In genomic region chr3:120785832-120786231, GRCh38 we compare ENCODE assay signal across 8 cellular contexts.
DNase-seq lines count a peak whose midpoint lies in the region; ATAC-seq and TF ChIP-seq lines count a peak whose summit lies in the region.
"Not testable (repeated sequence)": the region's sequence is repeated elsewhere in the genome, so short reads cannot be mapped to it uniquely, and the experiment has no call there.

No MANE protein-coding gene starts in this region.

- DNase-seq in choroid plexus epithelial cell (ENCODE audit: low read depth) (peak; percentile 61), retinal pigment epithelial cell (ENCODE audit: low read depth) (peak; percentile 71)

- not testable (repeated sequence) for TF ChIP-seq RAD21 in Ishikawa (IDR thresholded peaks at IDR 0.05; ENCODE audit: low read depth)

- not testable (repeated sequence) for TF ChIP-seq CTCF in choroid plexus epithelial cell (conservative IDR thresholded peaks at IDR 0.05; ENCODE audit: low read depth, low read length); retinal pigment epithelial cell (conservative IDR thresholded peaks at IDR 0.05; ENCODE audit: low read depth, low read length)

- not testable (repeated sequence) for TF ChIP-seq EP300 in Ishikawa (IDR thresholded peaks at IDR 0.05; ENCODE audit: borderline replicate concordance)

- peak; percentile 76 for ATAC-seq in GM18517 (IDR thresholded peaks at IDR 0.05; ENCODE audit: unreplicated experiment)
- peak; percentile 59 for ATAC-seq in GM19372 (IDR thresholded peaks at IDR 0.05; ENCODE audit: low read depth, unreplicated experiment)
- peak; percentile 48 for ATAC-seq in GM21576 (IDR thresholded peaks at IDR 0.05; ENCODE audit: unreplicated experiment)
- ATAC-seq in HG02798 (IDR thresholded peaks at IDR 0.05; ENCODE audit: poor library complexity, unreplicated experiment), result peak; percentile 67
- peak; percentile 67 for ATAC-seq in HG03159 (IDR thresholded peaks at IDR 0.05; ENCODE audit: unreplicated experiment)

- not testable (repeated sequence) for H3K4me3 ChIP-seq in choroid plexus epithelial cell (ENCODE audit: low read depth, low read length); retinal pigment epithelial cell (ENCODE audit: low read length)

TF ChIP-seq in Ishikawa, 13 proteins besides CTCF, POLR2A, EP300 and RAD21:
- TF ChIP-seq TEAD4 (IDR thresholded peaks at IDR 0.05), result peak; percentile 38; the same call in 1 of the 2 replicates
